Comparison of ENCODE assay signal across 8 cellular contexts in genomic region chr10:93465806-93466675, GRCh38. TPM values are rescaled to one million over a fixed set of nuclear protein-coding genes. Genes with fewer than 3 reads are reported as not detected.
DNase-seq lines count a peak whose midpoint lies in the region; ATAC-seq and TF ChIP-seq lines count a peak whose summit lies in the region.

No MANE protein-coding gene starts in this region.

- H3K4me3 ChIP-seq in NB4 (ENCODE audit: low read depth, low read length): no peak overlapping the region
- no peak overlapping the region for H3K4me3 ChIP-seq in body of pancreas
- H3K4me3 ChIP-seq in kidney epithelial cell (ENCODE audit: low read depth, low read length): no peak overlapping the region
- H3K4me3 ChIP-seq in testis: no peak overlapping the region

- WGBS in body of pancreas, 2 donors: 3 to 30% methylated on average over 4 to 8 of the region's 8 CpGs
- WGBS in testis, 2 donors: 47 to 55% methylated on average over 7 to 8 of the region's 8 CpGs

- H3K27me3 ChIP-seq in body of pancreas: no peaks in the 10 kb centered on the region
- no peaks in the 10 kb centered on the region for H3K27me3 ChIP-seq in kidney epithelial cell (ENCODE audit: control insufficient read depth, insufficient read depth, low read length)
- H3K27me3 ChIP-seq in testis: no peaks in the 10 kb centered on the region

- peak; percentile 85 for ATAC-seq in body of pancreas
- no peak for ATAC-seq in GM18511 (IDR thresholded peaks at IDR 0.05; ENCODE audit: unreplicated experiment)
- no peak for ATAC-seq in GM18502 (IDR thresholded peaks at IDR 0.05; ENCODE audit: poor library complexity, unreplicated experiment)

- no peaks in the 10 kb centered on the region for H3K9me3 ChIP-seq in body of pancreas
- no peaks in the 10 kb centered on the region for H3K9me3 ChIP-seq in testis

- TF ChIP-seq CTCF in NB4 (IDR thresholded peaks at IDR 0.05; ENCODE audit: low read depth, low read length): no peak
- no peak for TF ChIP-seq CTCF in body of pancreas (IDR thresholded peaks at IDR 0.05)
- TF ChIP-seq CTCF in kidney epithelial cell (IDR thresholded peaks at IDR 0.05; ENCODE audit: insufficient read depth, low read length, poor library complexity, severe bottlenecking): no peak
- TF ChIP-seq CTCF in testis (IDR thresholded peaks at IDR 0.05): no peak

- DNase-seq in AG08396 (ENCODE audit: low spot score) (peak; percentile 77), NB4 (ENCODE audit: low read depth) (peak; percentile 40), body of pancreas (peak; percentile 72 to 86 (median 84)), kidney epithelial cell (ENCODE audit: low read depth) (peak; percentile 92), testis (peak; percentile 58)
- no peak for DNase-seq in activated effector memory CD4-positive, alpha-beta T cell treated with anti-CD3 and anti-CD28 coated beads, Interleukin-2, amount 50 U/mL, for 16 hours

- intact Hi-C loops in body of pancreas (cut with DNase I): no loop called here
- intact Hi-C loops in testis (cut with DNase I; ENCODE audit: low total_unique reads): no loop called here

- peak overlapping the region; percentile 80 to 90 (median 86) for H3K27ac ChIP-seq in body of pancreas
- peak overlapping the region; percentile 31 to 77 for H3K27ac ChIP-seq in testis

- no peaks in the 10 kb centered on the region for H3K36me3 ChIP-seq in body of pancreas (replicated peaks in 1 of 2; ENCODE audit: insufficient read depth in 1 of 2, low read depth in 2 of 2)
- peaks cover 1% of the 10 kb centered on the region for H3K36me3 ChIP-seq in kidney epithelial cell (ENCODE audit: control insufficient read depth, insufficient read depth, low read length)
- no peaks in the 10 kb centered on the region for H3K36me3 ChIP-seq in testis (ENCODE audit: low read depth, missing control alignments)

- H3K4me1 ChIP-seq in body of pancreas: peaks cover 19% of the 10 kb centered on the region
- peaks cover 7% of the 10 kb centered on the region for H3K4me1 ChIP-seq in testis

- TF ChIP-seq POLR2A in NB4 (IDR thresholded peaks at IDR 0.05; ENCODE audit: extremely low read depth, insufficient read length): no peak
- peak; percentile 22 to 63 (median 42) for TF ChIP-seq POLR2A in body of pancreas (IDR thresholded peaks at IDR 0.05)
- no peak for TF ChIP-seq POLR2A in testis (IDR thresholded peaks at IDR 0.05)

RNA-seq across cellular contexts. Expression of gene MYOF, which starts 16.1 kb away (rescaled TPM):
- total RNA-seq in body of pancreas: 10 to 100 TPM; 21.1 to 25.7 TPM
- total RNA-seq in kidney epithelial cell: 141 and 142 TPM in 2 replicates
- total RNA-seq in testis: 10 to 100 TPM in 1 of 2 donors, 1 to 10 TPM in 1; 9.4 to 12.3 TPM
- 21.4 TPM for polyA plus RNA-seq in testis (ENCODE audit: insufficient read depth, low read depth, low replicate concordance)

RNA-seq across cellular contexts. Expression of gene CEP55, which starts 30.4 kb away (rescaled TPM):
- total RNA-seq in body of pancreas: not detected
- 7.6 and 11.4 TPM in 2 replicates for total RNA-seq in kidney epithelial cell
- 10 to 100 TPM; 14.1 to 15.5 TPM for total RNA-seq in testis
- 28.1 TPM for polyA plus RNA-seq in testis (ENCODE audit: insufficient read depth, low read depth, low replicate concordance)

Comparison
In these comparisons a context has a peak if more than half of its experiments do, and no peak if none do; other contexts are left out.
1. POLR2A ChIP-seq: peak in body of pancreas (3 of 3); none in NB4 (single experiment) and testis (single experiment).